19 cellular contexts compared by ENCODE assay signal in genomic region chr2:194870974-194871535, GRCh38.
"Had no signal": no experiment of that assay in that cellular context is flagged by ENCODE, and none has a peak within 500 bp of the region (broad histone marks: within the 10 kb centered on the region; RNA-seq: fewer than 3 reads in every experiment).

No MANE protein-coding gene starts in this region.

- H3K27me3 Mint-ChIP-seq: activated CD4-positive, alpha-beta memory T cell treated with anti-CD3 and anti-CD28 coated beads, Interleukin-2, amount 10 ng/mL, durations not matched to agents 7 days and 5 days; activated CD4-positive, alpha-beta T cell treated with anti-CD3 and anti-CD28 coated beads for 36 hours; activated naive CD8-positive, alpha-beta T cell; progenitor cell of endocrine pancreas; stimulated activated naive CD8-positive, alpha-beta T cell treated with anti-CD3 and anti-CD28 coated beads, Interleukin-15, Interleukin-2, amounts not matched to agents 100 ng/mL and 50 ng/mL, for 24 hours had no signal

- H3K27ac ChIP-seq: dorsolateral prefrontal cortex, lower lobe of right lung, right atrium auricular region, skin epidermis, suprapubic skin had no signal

- H3K4me1 ChIP-seq: lower lobe of right lung, right atrium auricular region, suprapubic skin had no signal

- H3K9me3 ChIP-seq: lower lobe of right lung, right atrium auricular region, suprapubic skin had no signal

- H3K36me3 Mint-ChIP-seq: activated naive CD8-positive, alpha-beta T cell had no signal

- DNase-seq: activated CD4-positive, alpha-beta memory T cell treated with anti-CD3 and anti-CD28 coated beads, Interleukin-2, amount 10 ng/mL, durations not matched to agents 7 days and 5 days; activated CD4-positive, alpha-beta T cell treated with anti-CD3 and anti-CD28 coated beads for 36 hours; activated gamma-delta T cell; activated T-cell treated with anti-CD3 and anti-CD28 coated beads, Interleukin-2, amount 50 U/mL, for 48 hours; amniotic stem cell; dorsolateral prefrontal cortex; endodermal cell; head of caudate nucleus; left cardiac atrium; lower lobe of right lung; nephron progenitor cell; trophoblast cell had no signal

- H3K4me3 ChIP-seq: dorsolateral prefrontal cortex, lower lobe of right lung, right atrium auricular region, skin epidermis, suprapubic skin had no signal

- H3K4me3 Mint-ChIP-seq: activated CD4-positive, alpha-beta memory T cell treated with anti-CD3 and anti-CD28 coated beads, Interleukin-2, amount 10 ng/mL, durations not matched to agents 7 days and 5 days; activated CD4-positive, alpha-beta T cell treated with anti-CD3 and anti-CD28 coated beads for 36 hours; activated naive CD8-positive, alpha-beta T cell; endodermal cell; nephron progenitor cell; stimulated activated naive CD8-positive, alpha-beta T cell treated with anti-CD3 and anti-CD28 coated beads, Interleukin-15, Interleukin-2, amounts not matched to agents 100 ng/mL and 50 ng/mL, for 24 hours had no signal

- H3K27ac Mint-ChIP-seq: activated CD4-positive, alpha-beta memory T cell treated with anti-CD3 and anti-CD28 coated beads, Interleukin-2, amount 10 ng/mL, durations not matched to agents 7 days and 5 days; activated CD4-positive, alpha-beta T cell treated with anti-CD3 and anti-CD28 coated beads for 36 hours; activated naive CD8-positive, alpha-beta T cell; endodermal cell; nephron progenitor cell; progenitor cell of endocrine pancreas; stimulated activated naive CD8-positive, alpha-beta T cell treated with anti-CD3 and anti-CD28 coated beads, Interleukin-15, Interleukin-2, amounts not matched to agents 100 ng/mL and 50 ng/mL, for 24 hours had no signal

- FAIRE-seq: frontal cortex had no signal

- ATAC-seq: activated CD4-positive, alpha-beta T cell treated with anti-CD3 and anti-CD28 coated beads for 36 hours; left cardiac atrium; lower lobe of right lung had no signal

- H3K4me1 Mint-ChIP-seq: activated CD4-positive, alpha-beta memory T cell treated with anti-CD3 and anti-CD28 coated beads, Interleukin-2, amount 10 ng/mL, durations not matched to agents 7 days and 5 days; activated CD4-positive, alpha-beta T cell treated with anti-CD3 and anti-CD28 coated beads for 36 hours; nephron progenitor cell had no signal

- H3K9me3 Mint-ChIP-seq: activated CD4-positive, alpha-beta memory T cell treated with anti-CD3 and anti-CD28 coated beads, Interleukin-2, amount 10 ng/mL, durations not matched to agents 7 days and 5 days; endodermal cell; nephron progenitor cell; stimulated activated naive CD8-positive, alpha-beta T cell treated with anti-CD3 and anti-CD28 coated beads, Interleukin-15, Interleukin-2, amounts not matched to agents 100 ng/mL and 50 ng/mL, for 24 hours had no signal
